ENCODE assay signal across 8 cellular contexts in genomic region chr6:107957165-107957908, GRCh38. TPM values are rescaled to one million over a fixed set of nuclear protein-coding genes. Genes with fewer than 3 reads are reported as not detected.
DNase-seq lines count a peak whose midpoint lies in the region; ATAC-seq and TF ChIP-seq lines count a peak whose summit lies in the region.

No MANE protein-coding gene starts in this region.

- no peaks in the 10 kb centered on the region for H3K9me3 Mint-ChIP-seq in activated T-helper 17 cell treated with anti-CD3 and anti-CD28 coated beads, Interleukin-2, amount 50 U/mL, for 72 hours
- H3K9me3 Mint-ChIP-seq in neural progenitor cell = peaks cover 20% of the 10 kb centered on the region

- H3F3A ChIP-seq in neural progenitor cell (ENCODE audit: low read depth) = peaks cover 19% of the 10 kb centered on the region

- DNase-seq in AG10803 (ENCODE audit: low read depth) (peak; percentile 77), Peyer's patch (peak; percentile 59 to 79 (median 69)), fibroblast of the aortic adventitia (ENCODE audit: low read depth) (peak; percentile 84), neural progenitor cell (ENCODE audit: low spot score) (peak; percentile 80)

- H2AFZ ChIP-seq in neural progenitor cell (replicated peaks) = peak overlapping the region; percentile 80

- peaks cover 28% of the 10 kb centered on the region for H4K20me1 ChIP-seq in neural progenitor cell (ENCODE audit: low read depth)

- peak overlapping the region; percentile 89 for H3K4me2 ChIP-seq in neural progenitor cell

- ATAC-seq in GM18867 (IDR thresholded peaks at IDR 0.05; ENCODE audit: unreplicated experiment) (peak; percentile 32), HG03135 (IDR thresholded peaks at IDR 0.05; ENCODE audit: unreplicated experiment) (peak; percentile 29)
- ATAC-seq in activated T-helper 17 cell treated with anti-CD3 and anti-CD28 coated beads, Interleukin-2, amount 50 U/mL, for 72 hours (replicated peaks) = peak; percentile 57

- no peaks in the 10 kb centered on the region for H3K9me3 ChIP-seq in Peyer's patch
- no peaks in the 10 kb centered on the region for H3K9me3 ChIP-seq in neural progenitor cell (ENCODE audit: low read depth)
- no peaks in the 10 kb centered on the region for H3K9me3 ChIP-seq in stomach smooth muscle (ENCODE audit: control insufficient read depth in 2 of 2, low read length in 2 of 2)

- no peaks in the 10 kb centered on the region for H3K27me3 Mint-ChIP-seq in activated T-helper 17 cell treated with anti-CD3 and anti-CD28 coated beads, Interleukin-2, amount 50 U/mL, for 72 hours
- H3K27me3 Mint-ChIP-seq in neural progenitor cell (ENCODE audit: insufficient read depth, low read depth) = peaks cover 6% of the 10 kb centered on the region

- no peaks in the 10 kb centered on the region for H3K36me3 ChIP-seq in Peyer's patch
- no peaks in the 10 kb centered on the region for H3K36me3 ChIP-seq in neural progenitor cell
- H3K36me3 ChIP-seq in stomach smooth muscle (ENCODE audit: control insufficient read depth in 2 of 2, insufficient read depth in 2 of 2, low read length in 2 of 2) = no peaks in the 10 kb centered on the region

- TF ChIP-seq CTCF in AG10803 (conservative IDR thresholded peaks at IDR 0.05; ENCODE audit: low read length) = no peak
- peak in 1 of 6 experiments; percentile 7 for TF ChIP-seq CTCF in Peyer's patch (IDR thresholded peaks at IDR 0.05)
- no peak for TF ChIP-seq CTCF in fibroblast of the aortic adventitia (IDR thresholded peaks at IDR 0.05; ENCODE audit: insufficient read depth, low read length)
- TF ChIP-seq CTCF in neural progenitor cell (IDR thresholded peaks at IDR 0.05) = no peak

- H3K79me2 ChIP-seq in neural progenitor cell (ENCODE audit: low read depth) = peaks cover 54% of the 10 kb centered on the region

- H3K27me3 ChIP-seq in Peyer's patch (no peaks in the 10 kb centered on the region), neural progenitor cell (peaks cover 6% of the 10 kb centered on the region), stomach smooth muscle (ENCODE audit: control insufficient read depth in 1 of 2, insufficient read depth in 2 of 2, low read length in 2 of 2) (no peaks in the 10 kb centered on the region)

- H3K4me3 Mint-ChIP-seq in activated T-helper 17 cell treated with anti-CD3 and anti-CD28 coated beads, Interleukin-2, amount 50 U/mL, for 72 hours = peak overlapping the region; percentile 98
- peak overlapping the region; percentile 98 for H3K4me3 Mint-ChIP-seq in neural progenitor cell

- TF ChIP-seq POLR2A in Peyer's patch (IDR thresholded peaks at IDR 0.05) = no peak

- peaks cover 30% of the 10 kb centered on the region for H3K36me3 Mint-ChIP-seq in activated T-helper 17 cell treated with anti-CD3 and anti-CD28 coated beads, Interleukin-2, amount 50 U/mL, for 72 hours (ENCODE audit: low read depth)
- H3K36me3 Mint-ChIP-seq in neural progenitor cell = peaks cover 24% of the 10 kb centered on the region

- H3K27ac Mint-ChIP-seq in activated T-helper 17 cell treated with anti-CD3 and anti-CD28 coated beads, Interleukin-2, amount 50 U/mL, for 72 hours = peak overlapping the region; percentile 99
- peak overlapping the region; percentile 99 for H3K27ac Mint-ChIP-seq in neural progenitor cell

- H3K4me1 ChIP-seq in Peyer's patch (peaks cover 0 to 14% (median 0%) of the 10 kb centered on the region in 4 donors), neural progenitor cell (peaks cover 14% of the 10 kb centered on the region), stomach smooth muscle (ENCODE audit: control insufficient read depth, insufficient read depth, low read length) (peaks cover 12% of the 10 kb centered on the region)

- H3K9ac ChIP-seq in neural progenitor cell = peak overlapping the region; percentile 80
- peak overlapping the region; percentile 89 to 91 for H3K9ac ChIP-seq in stomach smooth muscle (ENCODE audit: low read length in 2 of 2)

- peak overlapping the region; percentile 96 for H3K4me3 ChIP-seq in AG10803 (ENCODE audit: low read length)
- H3K4me3 ChIP-seq in Peyer's patch = peak overlapping the region; percentile 69 to 96 (median 84)
- H3K4me3 ChIP-seq in fibroblast of the aortic adventitia (ENCODE audit: low read depth, low read length) = peak overlapping the region; percentile 95
- H3K4me3 ChIP-seq in neural progenitor cell = peak overlapping the region; percentile 82
- peak overlapping the region; percentile 94 to 97 for H3K4me3 ChIP-seq in stomach smooth muscle (ENCODE audit: low read length in 2 of 2)

- H3K4me1 Mint-ChIP-seq in activated T-helper 17 cell treated with anti-CD3 and anti-CD28 coated beads, Interleukin-2, amount 50 U/mL, for 72 hours = peaks cover 6% of the 10 kb centered on the region
- H3K4me1 Mint-ChIP-seq in neural progenitor cell = peaks cover 10% of the 10 kb centered on the region

- H3K27ac ChIP-seq in Peyer's patch (peak overlapping the region; percentile 83 to 97 (median 90)), neural progenitor cell (peak overlapping the region; percentile 62), stomach smooth muscle (ENCODE audit: low read length) (peak overlapping the region; percentile 77)

RNA-seq across cellular contexts. Expression of gene SEC63, which starts 0.7 kb away (rescaled TPM):
- 10 to 100 TPM; 34.8 to 80.9 (median 41.3) TPM for total RNA-seq in Peyer's patch
- total RNA-seq in activated T-helper 17 cell treated with anti-CD3 and anti-CD28 coated beads, Interleukin-2, amount 50 U/mL, for 72 hours = 10 to 100 TPM; 72.6 to 88.0 TPM
- 25.5 and 49.5 TPM in 2 replicates for total RNA-seq in fibroblast of the aortic adventitia (ENCODE audit: low replicate concordance)
- 15.9 and 20.7 TPM in 2 replicates for total RNA-seq in neural progenitor cell (ENCODE audit: low replicate concordance)

Comparison
In these comparisons a context has a peak if more than half of its experiments do, and no peak if none do; other contexts are left out.
1. Peak in every context shown above with its lines: DNase-seq, ATAC-seq, H3K4me3 ChIP-seq and H3K27ac ChIP-seq.